ENCODE assay signal across 17 cellular contexts in the genomic region with DNA sequence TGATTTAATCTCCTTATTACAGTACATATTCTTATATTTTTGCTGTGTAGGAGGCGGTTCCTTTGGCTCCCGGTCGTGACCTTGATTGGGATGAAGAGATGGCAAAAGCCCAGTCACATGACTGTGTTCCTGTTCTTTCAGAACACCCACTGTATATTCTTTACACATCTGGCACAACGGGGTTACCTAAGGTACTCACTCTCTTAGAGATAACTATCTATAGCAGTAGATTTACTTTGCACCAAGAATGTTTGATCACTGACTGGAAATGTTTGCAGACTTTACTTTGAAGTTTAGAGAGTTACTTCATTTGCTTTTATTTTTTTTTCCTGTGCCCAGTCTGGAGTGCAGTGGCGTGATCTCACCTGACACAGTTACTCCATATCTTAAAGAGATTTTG.
"Had no signal": no experiment of that assay in that cellular context is flagged by ENCODE, and none has a peak within 500 bp of the region (broad histone marks: within the 10 kb centered on the region; RNA-seq: fewer than 3 reads in every experiment).

No MANE protein-coding gene starts in this region.

- H3K27ac Mint-ChIP-seq: activated CD8-positive, alpha-beta T cell treated with anti-CD3 and anti-CD28 coated beads for 36 hours; naive thymus-derived CD8-positive, alpha-beta T cell; stimulated activated naive CD8-positive, alpha-beta T cell treated with anti-CD3 and anti-CD28 coated beads, Interleukin-15, Interleukin-2, amounts not matched to agents 100 ng/mL and 50 ng/mL, for 24 hours had no signal

- H3K9me3 Mint-ChIP-seq: stimulated activated naive CD8-positive, alpha-beta T cell treated with anti-CD3 and anti-CD28 coated beads, Interleukin-15, Interleukin-2, amounts not matched to agents 100 ng/mL and 50 ng/mL, for 24 hours had no signal

- H3K9me3 ChIP-seq: sigmoid colon, thoracic aorta, uterus had no signal

- H3K4me3 Mint-ChIP-seq: activated CD8-positive, alpha-beta T cell treated with anti-CD3 and anti-CD28 coated beads for 36 hours; naive thymus-derived CD8-positive, alpha-beta T cell; stimulated activated naive CD8-positive, alpha-beta T cell treated with anti-CD3 and anti-CD28 coated beads, Interleukin-15, Interleukin-2, amounts not matched to agents 100 ng/mL and 50 ng/mL, for 24 hours had no signal

- H3K4me3 ChIP-seq: sigmoid colon, thoracic aorta, uterus had no signal

- H3K4me1 ChIP-seq: sigmoid colon, uterus had no signal

- H3K27ac ChIP-seq: sigmoid colon, thoracic aorta, uterus, WERI-Rb-1 had no signal

- H3K27me3 ChIP-seq: sigmoid colon, uterus had no signal

- H3K4me1 Mint-ChIP-seq: naive thymus-derived CD8-positive, alpha-beta T cell had no signal

- H3K27me3 Mint-ChIP-seq: activated CD8-positive, alpha-beta T cell treated with anti-CD3 and anti-CD28 coated beads for 36 hours; naive thymus-derived CD8-positive, alpha-beta T cell; stimulated activated naive CD8-positive, alpha-beta T cell treated with anti-CD3 and anti-CD28 coated beads, Interleukin-15, Interleukin-2, amounts not matched to agents 100 ng/mL and 50 ng/mL, for 24 hours had no signal

- H3K36me3 Mint-ChIP-seq: naive thymus-derived CD8-positive, alpha-beta T cell had no signal

- H3K36me3 ChIP-seq: sigmoid colon, thoracic aorta, uterus, WERI-Rb-1 had no signal

- ATAC-seq: activated CD8-positive, alpha-beta T cell treated with anti-CD3 and anti-CD28 coated beads for 36 hours; left ventricle myocardium superior; naive thymus-derived CD8-positive, alpha-beta T cell had no signal

- DNase-seq: activated CD4-positive, alpha-beta T cell treated with anti-CD3 and anti-CD28 coated beads for 4 hours; activated CD8-positive, alpha-beta memory T cell treated with anti-CD3 and anti-CD28 coated beads, Interleukin-2, amount 50 U/mL, for 4 hours; activated CD8-positive, alpha-beta T cell treated with anti-CD3 and anti-CD28 coated beads for 36 hours; effector CD4-positive, alpha-beta T cell; foreskin melanocyte; head of caudate nucleus; left ventricle myocardium superior; naive thymus-derived CD8-positive, alpha-beta T cell; sigmoid colon; stimulated activated CD4-positive, alpha-beta T cell treated with anti-CD3 and anti-CD28 coated beads, Interleukin-12 subunit alpha, Interleukin-12 subunit beta, amount 100 ng/mL, for 4 hours; stimulated activated CD4-positive, alpha-beta T cell treated with anti-CD3 and anti-CD28 coated beads, Interleukin-4, amount 100 ng/mL, for 1 hour; stimulated activated CD8-positive, alpha-beta memory T cell treated with anti-CD3 and anti-CD28 coated beads, Interleukin-4, amount 100 ng/mL, for 48 hours; T-helper 1 cell; uterus; WERI-Rb-1 had no signal
